11 cellular contexts compared by ENCODE assay signal in the genomic region with DNA sequence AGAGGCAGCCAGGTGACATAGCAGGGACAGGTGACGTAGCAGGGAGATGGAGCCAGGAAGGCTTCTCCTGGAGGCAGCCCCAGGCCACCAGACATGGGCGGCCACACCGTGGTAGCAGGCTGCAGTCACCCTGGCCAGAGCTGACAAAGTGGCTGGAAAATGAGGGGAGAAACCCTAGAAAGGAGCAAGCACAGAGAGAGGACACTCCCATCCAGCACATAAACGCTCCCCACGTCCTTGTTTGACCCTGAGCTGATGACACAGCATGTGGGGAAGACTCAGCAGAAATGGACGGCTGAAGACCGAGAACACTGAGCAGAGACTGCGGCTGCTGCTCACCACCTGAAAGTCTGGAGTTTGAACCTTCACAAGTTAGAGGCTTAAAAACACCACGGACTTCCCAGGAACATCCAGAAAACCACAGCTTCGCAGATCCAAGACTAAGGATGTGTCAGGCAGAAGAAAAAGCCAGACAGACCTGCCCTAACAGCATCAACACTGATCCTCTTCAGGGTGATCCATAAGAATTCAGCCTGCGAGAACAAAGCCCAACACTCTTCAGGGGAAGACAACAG. TPM values are rescaled to one million over a fixed set of nuclear protein-coding genes. Genes with fewer than 3 reads are reported as not detected.
DNase-seq lines count a peak whose midpoint lies in the region; ATAC-seq and TF ChIP-seq lines count a peak whose summit lies in the region.
"Had no signal": no experiment of that assay in that cellular context is flagged by ENCODE, and none has a peak within 500 bp of the region (broad histone marks: within the 10 kb centered on the region; RNA-seq: fewer than 3 reads in every experiment).

No MANE protein-coding gene starts in this region.

- 25 to 36% (median 26%) methylated on average over 11 of the region's 11 CpGs for WGBS in ovary, 3 donors

- CTCF ChIA-PET in AG04449 (lab: Yijun Ruan, JAX), result interaction anchor here (1.2 to 2.2 kb wide), 4 partner anchors 16 to 57 kb away, joined by 3 to 7 read pairs (median 4); no protein-coding TSS in a partner anchor

- peak overlapping the region; percentile 96 for H3K27ac ChIP-seq in SJCRH30
- H3K27ac ChIP-seq in ovary, result no peak overlapping the region
- H3K27ac ChIP-seq: upper lobe of left lung had no signal

- H3K27me3 ChIP-seq in SJCRH30, result no peaks in the 10 kb centered on the region
- H3K27me3 ChIP-seq in ovary, result no peaks in the 10 kb centered on the region
- H3K27me3 ChIP-seq: upper lobe of left lung had no signal

- no peaks in the 10 kb centered on the region for H3K9me3 ChIP-seq in SJCRH30 (replicated peaks)
- H3K9me3 ChIP-seq in ovary, result no peaks in the 10 kb centered on the region
- H3K9me3 ChIP-seq: upper lobe of left lung had no signal

- TF ChIP-seq POLR2A in ovary (IDR thresholded peaks at IDR 0.05), result no peak

- POLR2A ChIA-PET in AG04449 (lab: Yijun Ruan, JAX), result no interaction called here

- DNase-seq in AG04449 (ENCODE audit: low read depth, low spot score) (peak; percentile 17), SJCRH30 (no peak), fibroblast of peridontal ligament (ENCODE audit: extremely low read depth) (peak; percentile 23), ovary (peak in 3 of 5 donors; percentile 29 to 53 (median 48)), NCI-H2081 (lab: John Stamatoyannopoulos, UW) (no peak), NCI-H446 (lab: John Stamatoyannopoulos, UW) (no peak)
- DNase-seq in stimulated activated CD4-positive, alpha-beta T cell treated with anti-CD3 and anti-CD28 coated beads, Interleukin-4, amount 100 ng/mL, for 4 hours, result no peak
- DNase-seq: activated CD4-positive, alpha-beta memory T cell treated with anti-CD3 and anti-CD28 coated beads, Interleukin-2, amount 10 ng/mL, durations not matched to agents 7 days and 5 days; SIG-M5; upper lobe of left lung had no signal

- peaks cover 19% of the 10 kb centered on the region for H3K4me1 ChIP-seq in SJCRH30
- H3K4me1 ChIP-seq in ovary (ENCODE audit: insufficient read depth), result peaks cover 6% of the 10 kb centered on the region
- H3K4me1 ChIP-seq: upper lobe of left lung had no signal

- intact Hi-C loops in ovary (cut with DNase I), result no loop called here

- H3K4me3 ChIP-seq in AG04449 (ENCODE audit: low read depth, low read length), result no peak overlapping the region
- peak overlapping the region; percentile 0; the same call in 1 of the 2 replicates for H3K4me3 ChIP-seq in SJCRH30
- no peak overlapping the region for H3K4me3 ChIP-seq in ovary
- H3K4me3 ChIP-seq: upper lobe of left lung had no signal

- ATAC-seq in HG03457 (IDR thresholded peaks at IDR 0.05; ENCODE audit: unreplicated experiment), result no peak

- no peak for TF ChIP-seq EP300 in ovary (IDR thresholded peaks at IDR 0.05)

- H3K36me3 ChIP-seq in SJCRH30 (peaks cover 18% of the 10 kb centered on the region), ovary (no peaks in the 10 kb centered on the region)

- TF ChIP-seq CTCF in AG04449 (IDR thresholded peaks at IDR 0.05; ENCODE audit: insufficient read depth, low read length, missing control alignments) (no peak), ovary (IDR thresholded peaks at IDR 0.05) (no peak)

RNA-seq across cellular contexts. Expression of a gene that starts 28.7 kb away (rescaled TPM):
- total RNA-seq in SJCRH30 (2014; rRNA removed; shearing (Covaris generic)), result not detected in 2 replicates
- 1 to 10 TPM in 5 of 7 donors, under 1 TPM in 2; 0.57 to 3.3 (median 1.7) TPM for total RNA-seq in ovary
- polyA plus RNA-seq in ovary, result under 1 TPM in 1 of 2 donors, not detected in 1; 0.63 TPM

RNA-seq across cellular contexts. Expression of a gene that starts 29.2 kb away (rescaled TPM):
- 26.6 and 33.6 TPM in 2 replicates for total RNA-seq in SJCRH30 (2014; rRNA removed; shearing (Covaris generic))
- total RNA-seq in ovary, result 10 to 100 TPM; 15.5 to 43.4 (median 34.1) TPM
- 10 to 100 TPM; 10.2 to 23.9 TPM for polyA plus RNA-seq in ovary

RNA-seq across cellular contexts. Expression of a gene that starts 29.8 kb away (rescaled TPM):
- total RNA-seq in SJCRH30 (2014; rRNA removed; shearing (Covaris generic)), result 10.7 and 17.7 TPM in 2 replicates
- total RNA-seq in ovary, result 10 to 100 TPM; 15.4 to 38.0 (median 30.5) TPM
- polyA plus RNA-seq in ovary, result 10 to 100 TPM; 28.9 to 37.6 TPM

RNA-seq across cellular contexts. Expression of a gene that starts 38.8 kb away (rescaled TPM):
- total RNA-seq in SJCRH30 (2014; rRNA removed; shearing (Covaris generic)), result not detected in 2 replicates
- total RNA-seq in ovary, result not detected
- polyA plus RNA-seq in ovary, result under 1 TPM in 1 of 2 donors, not detected in 1; 0.68 TPM
- total RNA-seq: activated CD4-positive, alpha-beta memory T cell treated with anti-CD3 and anti-CD28 coated beads, Interleukin-2, amount 10 ng/mL, durations not matched to agents 7 days and 5 days had no signal

RNA-seq across cellular contexts. Expression of a gene that starts 40.2 kb away (rescaled TPM):
- total RNA-seq in SJCRH30 (2014; rRNA removed; shearing (Covaris generic)), result 12.7 and 18.5 TPM in 2 replicates
- 10 to 100 TPM; 20.6 to 57.9 (median 34.2) TPM for total RNA-seq in ovary
- 10 to 100 TPM in 1 of 2 donors, 1 to 10 TPM in 1; 5.9 to 17.4 TPM for polyA plus RNA-seq in ovary

Comparison
In these comparisons a context has a peak if more than half of its experiments do, and no peak if none do; other contexts are left out.
1. DNase-seq: peak in AG04449 (single experiment), fibroblast of peridontal ligament (single experiment) and ovary (3 of 5); none in SJCRH30 (0 of 2), NCI-H2081 (0 of 2), stimulated activated CD4-positive, alpha-beta T cell treated with anti-CD3 and anti-CD28 coated beads, Interleukin-4, amount 100 ng/mL, for 4 hours (0 of 2) and NCI-H446 (0 of 2).